In the genomic region with DNA sequence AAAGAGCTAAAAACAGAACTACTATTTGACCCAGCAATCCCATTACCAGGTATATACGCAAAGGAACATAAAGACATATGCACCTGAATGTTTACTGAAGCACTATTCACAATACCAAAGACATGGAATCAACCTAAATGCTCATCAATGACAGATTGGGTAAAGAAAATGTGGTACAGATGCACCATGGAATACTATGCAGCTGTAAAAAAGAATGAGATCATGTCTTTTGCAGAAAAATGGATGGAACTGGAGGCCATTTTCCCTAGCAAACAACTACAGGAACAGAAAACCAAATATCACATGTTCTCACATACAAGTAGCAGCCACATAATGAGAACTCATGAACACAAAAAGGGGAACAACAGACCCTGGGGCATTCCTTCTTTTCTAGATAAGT, we compare ENCODE assay signal across 9 cellular contexts.
"Had no signal": no experiment of that assay in that cellular context is flagged by ENCODE, and none has a peak within 500 bp of the region (broad histone marks: within the 10 kb centered on the region; RNA-seq: fewer than 3 reads in every experiment).

No MANE protein-coding gene starts in this region.

- ATAC-seq: GM23338 had no signal

- FAIRE-seq: H1, H54, HTR-8/SVneo had no signal

- H3K4me3 Mint-ChIP-seq: GM23338, H9, HFFc6, IgD-negative memory B cell had no signal

- H3K27ac Mint-ChIP-seq: GM23338, H9, HFFc6, IgD-negative memory B cell had no signal

- H3K4me2 ChIP-seq: GM23338 had no signal

- H3K27me3 Mint-ChIP-seq: IgD-negative memory B cell had no signal

- H3K9me3 Mint-ChIP-seq: GM23338, H9, HFFc6 had no signal

- H3K4me1 Mint-ChIP-seq: GM23338, H9, IgD-negative memory B cell had no signal

- DNase-seq: H9, HCEC 1CT, HFFc6, KG1 had no signal

- H2AFZ ChIP-seq: GM23338 had no signal

- H3K4me3 ChIP-seq: GM23338 had no signal
